Comparison of ENCODE assay signal across 15 cellular contexts in the genomic region with DNA sequence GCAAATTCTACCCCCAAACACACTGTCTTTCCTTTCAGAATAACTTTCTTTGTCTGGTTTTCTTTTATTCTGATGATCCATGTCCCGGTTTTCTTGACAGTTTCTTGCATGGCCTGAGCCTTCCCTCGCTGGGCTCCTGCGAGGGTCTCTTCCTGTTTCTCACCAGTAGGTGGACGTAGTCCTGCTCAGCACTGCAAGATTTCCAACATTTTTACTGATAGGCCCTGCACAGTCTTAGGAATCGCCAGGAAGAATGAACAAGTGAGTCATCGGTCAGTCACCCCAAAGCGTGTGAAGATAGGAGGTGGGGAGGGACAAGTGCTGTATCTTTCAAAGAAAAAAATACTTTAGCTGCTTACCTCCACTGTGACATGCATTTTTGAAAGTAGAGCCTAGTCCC. TPM values are rescaled to one million over a fixed set of nuclear protein-coding genes. Genes with fewer than 3 reads are reported as not detected.
DNase-seq lines count a peak whose midpoint lies in the region; ATAC-seq and TF ChIP-seq lines count a peak whose summit lies in the region.
"Had no signal": no experiment of that assay in that cellular context is flagged by ENCODE, and none has a peak within 500 bp of the region (broad histone marks: within the 10 kb centered on the region; RNA-seq: fewer than 3 reads in every experiment).

No MANE protein-coding gene starts in this region.

- H3K27ac ChIP-seq in RWPE2 (ENCODE audit: poor library complexity, severe bottlenecking) (no peak overlapping the region), smooth muscle cell (ENCODE audit: low read depth) (no peak overlapping the region)
- H3K27ac ChIP-seq: adrenal gland, heart right ventricle, HL-60 had no signal

- no peaks in the 10 kb centered on the region for H3K4me1 ChIP-seq in RWPE2 (ENCODE audit: insufficient read depth, poor library complexity, severe bottlenecking)
- H3K4me1 ChIP-seq in smooth muscle cell (ENCODE audit: low read depth), result no peaks in the 10 kb centered on the region
- H3K4me1 ChIP-seq: adrenal gland, heart right ventricle had no signal

- H3K4me3 Mint-ChIP-seq in stimulated activated memory B cell treated with anti-CD40 and anti-IgM and Interleukin-4, amounts not matched to agents 10 μg/mL and 1 μg/mL and 100 μg/mL, for 72 hours, result no peak overlapping the region
- H3K4me3 Mint-ChIP-seq: activated CD4-positive, alpha-beta T cell treated with anti-CD3 and anti-CD28 coated beads for 36 hours had no signal

- no peaks in the 10 kb centered on the region for H4K20me1 ChIP-seq in smooth muscle cell (ENCODE audit: low read depth)

- H3K9me3 ChIP-seq in RWPE2 (ENCODE audit: severe bottlenecking) (no peaks in the 10 kb centered on the region), smooth muscle cell (replicated peaks; ENCODE audit: low read depth) (no peaks in the 10 kb centered on the region)
- H3K9me3 ChIP-seq: adrenal gland, heart right ventricle had no signal

- no peaks in the 10 kb centered on the region for H3K9me3 Mint-ChIP-seq in stimulated activated memory B cell treated with anti-CD40 and anti-IgM and Interleukin-4, amounts not matched to agents 10 μg/mL and 1 μg/mL and 100 μg/mL, for 72 hours

- WGBS in smooth muscle cell (ENCODE audit: low lambda C conversion rate), result 16% methylated on average over 7 of the region's 7 CpGs

- DNase-seq in NCI-H748 (lab: John Stamatoyannopoulos, UW; ENCODE audit: unreplicated experiment), result peak; percentile 4
- no peak for DNase-seq in NCI-H748 treated with DMSO at 0.1 percent for 48 hours (lab: John Stamatoyannopoulos, UW)
- no peak for DNase-seq in RWPE2 (ENCODE audit: low spot score)
- DNase-seq in foreskin fibroblast, result peak; percentile 60 to 73
- no peak for DNase-seq in smooth muscle cell (lab: John Stamatoyannopoulos, UW; ENCODE audit: unreplicated experiment)
- DNase-seq in HuH-7 (ENCODE audit: low spot score), result no peak
- DNase-seq in GM20000 (ENCODE audit: low spot score), result no peak
- DNase-seq: activated CD4-positive, alpha-beta T cell treated with anti-CD3 and anti-CD28 coated beads for 36 hours; adrenal gland; H7; heart right ventricle; NCI-H526 treated with DMSO at 0.1 percent for 48 hours; posterior cingulate gyrus had no signal

- H3K27ac Mint-ChIP-seq in stimulated activated memory B cell treated with anti-CD40 and anti-IgM and Interleukin-4, amounts not matched to agents 10 μg/mL and 1 μg/mL and 100 μg/mL, for 72 hours, result no peak overlapping the region
- H3K27ac Mint-ChIP-seq: activated CD4-positive, alpha-beta T cell treated with anti-CD3 and anti-CD28 coated beads for 36 hours had no signal

- peaks cover under 1% of the 10 kb centered on the region for H3K27me3 ChIP-seq in RWPE2 (ENCODE audit: insufficient read depth, poor library complexity, severe bottlenecking)
- H3K27me3 ChIP-seq in smooth muscle cell (ENCODE audit: low read depth), result peaks cover 31% of the 10 kb centered on the region

- no peaks in the 10 kb centered on the region for H3F3A ChIP-seq in smooth muscle cell (ENCODE audit: low read depth)

- TF ChIP-seq CTCF in RWPE2 (IDR thresholded peaks at IDR 0.05; ENCODE audit: poor library complexity, severe bottlenecking) (peak; percentile 39), foreskin fibroblast (IDR thresholded peaks at IDR 0.05; ENCODE audit: low read depth, low read length) (peak; percentile 86), smooth muscle cell (IDR thresholded peaks at IDR 0.05; ENCODE audit: borderline replicate concordance, insufficient read depth, poor library complexity, severe bottlenecking) (peak; percentile 36), GM20000 (IDR thresholded peaks at IDR 0.05; ENCODE audit: extremely low read depth, missing control alignments) (no peak)

- H3K79me2 ChIP-seq in smooth muscle cell (ENCODE audit: low read depth), result no peaks in the 10 kb centered on the region

- no peak overlapping the region for H3K4me2 ChIP-seq in smooth muscle cell

- H3K36me3 Mint-ChIP-seq in stimulated activated memory B cell treated with anti-CD40 and anti-IgM and Interleukin-4, amounts not matched to agents 10 μg/mL and 1 μg/mL and 100 μg/mL, for 72 hours, result no peaks in the 10 kb centered on the region

- H3K9ac ChIP-seq in smooth muscle cell (ENCODE audit: low read depth), result no peak overlapping the region

- ATAC-seq in RWPE2 (ENCODE audit: low read depth), result peak; percentile 99
- no peak for ATAC-seq in stimulated activated memory B cell treated with anti-CD40 and anti-IgM and Interleukin-4, amounts not matched to agents 10 μg/mL and 1 μg/mL and 100 μg/mL, for 72 hours
- ATAC-seq: activated CD4-positive, alpha-beta T cell treated with anti-CD3 and anti-CD28 coated beads for 36 hours; heart right ventricle had no signal

- H3K4me3 ChIP-seq in RWPE2 (ENCODE audit: severe bottlenecking) (no peak overlapping the region), foreskin fibroblast (ENCODE audit: low read depth in 1 of 2, low read length in 2 of 2) (no peak overlapping the region), smooth muscle cell (no peak overlapping the region)
- H3K4me3 ChIP-seq: adrenal gland, heart right ventricle had no signal

- no peaks in the 10 kb centered on the region for H3K27me3 Mint-ChIP-seq in stimulated activated memory B cell treated with anti-CD40 and anti-IgM and Interleukin-4, amounts not matched to agents 10 μg/mL and 1 μg/mL and 100 μg/mL, for 72 hours

- H2AFZ ChIP-seq in smooth muscle cell (ENCODE audit: low read depth), result no peak overlapping the region

- H3K36me3 ChIP-seq in RWPE2 (ENCODE audit: low read depth), result no peaks in the 10 kb centered on the region
- no peaks in the 10 kb centered on the region for H3K36me3 ChIP-seq in smooth muscle cell (ENCODE audit: low read depth)
- H3K36me3 ChIP-seq: adrenal gland, heart right ventricle had no signal

- H3K4me1 Mint-ChIP-seq in stimulated activated memory B cell treated with anti-CD40 and anti-IgM and Interleukin-4, amounts not matched to agents 10 μg/mL and 1 μg/mL and 100 μg/mL, for 72 hours, result no peaks in the 10 kb centered on the region
- H3K4me1 Mint-ChIP-seq: activated CD4-positive, alpha-beta T cell treated with anti-CD3 and anti-CD28 coated beads for 36 hours had no signal

RNA-seq across cellular contexts. Expression of gene KIRREL3, which starts 16.9 kb away (rescaled TPM):
- not detected in 2 replicates for total RNA-seq in smooth muscle cell
- polyA plus RNA-seq in smooth muscle cell, result 1.2 and 1.3 TPM in 2 replicates
- total RNA-seq: activated CD4-positive, alpha-beta T cell treated with anti-CD3 and anti-CD28 coated beads for 36 hours had no signal

Comparison
In these comparisons a context has a peak if more than half of its experiments do, and no peak if none do; other contexts are left out.
1. DNase-seq: peak in NCI-H748 (single experiment) and foreskin fibroblast (2 of 2); none in NCI-H748 treated with DMSO at 0.1 percent for 48 hours (single experiment), RWPE2 (single experiment), smooth muscle cell (single experiment), HuH-7 (single experiment) and GM20000 (single experiment).